In genomic region chr14:51989293-51990234, GRCh38 we compare ENCODE assay signal across 1 cellular context.
TF ChIP-seq lines count a peak whose summit lies in the region.

Gene RTRAF (plus strand): TSS chr14:51989546. CDS start chr14:51989640, 94 bp downstream.

TF ChIP-seq in HepG2, 621 proteins besides CTCF, POLR2A, EP300 and RAD21 (continued from another document and continues in another):
- TF ChIP-seq TCF12 (IDR thresholded peaks at IDR 0.05) (no peak), TCF12 (CRISPR knock-in tag; IDR thresholded peaks at IDR 0.05) (no peak), ZNF232 (CRISPR knock-in tag; IDR thresholded peaks at IDR 0.05; ENCODE audit: borderline replicate concordance) (no peak), RNF219 (CRISPR knock-in tag; IDR thresholded peaks at IDR 0.05) (no peak), MLX (CRISPR knock-in tag; IDR thresholded peaks at IDR 0.05) (no peak), ZNF615 (CRISPR knock-in tag; IDR thresholded peaks at IDR 0.05; ENCODE audit: borderline replicate concordance) (no peak), ZNF124 (CRISPR knock-in tag; IDR thresholded peaks at IDR 0.05) (no peak), SETDB1 (CRISPR knock-in tag; IDR thresholded peaks at IDR 0.05; ENCODE audit: borderline replicate concordance) (no peak), ZMYM4 (CRISPR knock-in tag; IDR thresholded peaks at IDR 0.05) (peak; percentile 94), KDM4B (CRISPR knock-in tag; IDR thresholded peaks at IDR 0.05) (no peak), EHMT2 (IDR thresholded peaks at IDR 0.05; ENCODE audit: borderline replicate concordance, low read depth, low read length) (no peak), SKI (IDR thresholded peaks at IDR 0.05; ENCODE audit: partially characterized antibody) (no peak), ARID5B (CRISPR knock-in tag; IDR thresholded peaks at IDR 0.05) (peak; percentile 39; the same call in 1 of the 2 replicates), CEBPZ (IDR thresholded peaks at IDR 0.05; ENCODE audit: low read length) (no peak), HES4 (CRISPR knock-in tag; IDR thresholded peaks at IDR 0.05; ENCODE audit: borderline replicate concordance) (no peak), ZNF652 (CRISPR knock-in tag; IDR thresholded peaks at IDR 0.05; ENCODE audit: borderline replicate concordance, low read depth) (no peak), PHB2 (IDR thresholded peaks at IDR 0.05; ENCODE audit: partially characterized antibody) (no peak), MXD4 (CRISPR knock-in tag; IDR thresholded peaks at IDR 0.05) (no peak), SNAPC5 (CRISPR knock-in tag; IDR thresholded peaks at IDR 0.05; ENCODE audit: borderline replicate concordance) (0 out of 2 replicates have a peak, but pooled peaks have one; percentile 26), FOSL2 (CRISPR knock-in tag; IDR thresholded peaks at IDR 0.05) (peak; percentile 52; the same call in 1 of the 2 replicates), DR1 (CRISPR knock-in tag; IDR thresholded peaks at IDR 0.05) (0 out of 2 replicates have a peak, but pooled peaks have one; percentile 35), ZNF441 (CRISPR knock-in tag; IDR thresholded peaks at IDR 0.05; ENCODE audit: borderline replicate concordance) (no peak), ZNF691 (CRISPR knock-in tag; IDR thresholded peaks at IDR 0.05; ENCODE audit: borderline replicate concordance, low read depth) (no peak), ZNF282 (IDR thresholded peaks at IDR 0.05; ENCODE audit: partially characterized antibody) (no peak), ZNF235 (CRISPR knock-in tag; IDR thresholded peaks at IDR 0.05; ENCODE audit: borderline replicate concordance) (no peak), POLR2AphosphoS2 (IDR thresholded peaks at IDR 0.05; ENCODE audit: low read depth, low read length) (no peak), ZNF501 (CRISPR knock-in tag; IDR thresholded peaks at IDR 0.05) (peak; percentile 89), NFYC (CRISPR knock-in tag; IDR thresholded peaks at IDR 0.05) (peak; percentile 97), ZNF101 (CRISPR knock-in tag; IDR thresholded peaks at IDR 0.05; ENCODE audit: borderline replicate concordance, low read depth) (no peak), CREM (IDR thresholded peaks at IDR 0.05) (peak; percentile 88), CREM (CRISPR knock-in tag; IDR thresholded peaks at IDR 0.05) (peak; percentile 50; the same call in 1 of the 2 replicates)
- TF ChIP-seq, protein P1, sequence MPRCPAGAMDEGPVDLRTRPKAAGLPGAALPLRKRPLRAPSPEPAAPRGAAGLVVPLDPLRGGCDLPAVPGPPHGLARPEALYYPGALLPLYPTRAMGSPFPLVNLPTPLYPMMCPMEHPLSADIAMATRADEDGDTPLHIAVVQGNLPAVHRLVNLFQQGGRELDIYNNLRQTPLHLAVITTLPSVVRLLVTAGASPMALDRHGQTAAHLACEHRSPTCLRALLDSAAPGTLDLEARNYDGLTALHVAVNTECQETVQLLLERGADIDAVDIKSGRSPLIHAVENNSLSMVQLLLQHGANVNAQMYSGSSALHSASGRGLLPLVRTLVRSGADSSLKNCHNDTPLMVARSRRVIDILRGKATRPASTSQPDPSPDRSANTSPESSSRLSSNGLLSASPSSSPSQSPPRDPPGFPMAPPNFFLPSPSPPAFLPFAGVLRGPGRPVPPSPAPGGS (CRISPR knock-in tag; IDR thresholded peaks at IDR 0.05): no peak
- TF ChIP-seq, protein P2, sequence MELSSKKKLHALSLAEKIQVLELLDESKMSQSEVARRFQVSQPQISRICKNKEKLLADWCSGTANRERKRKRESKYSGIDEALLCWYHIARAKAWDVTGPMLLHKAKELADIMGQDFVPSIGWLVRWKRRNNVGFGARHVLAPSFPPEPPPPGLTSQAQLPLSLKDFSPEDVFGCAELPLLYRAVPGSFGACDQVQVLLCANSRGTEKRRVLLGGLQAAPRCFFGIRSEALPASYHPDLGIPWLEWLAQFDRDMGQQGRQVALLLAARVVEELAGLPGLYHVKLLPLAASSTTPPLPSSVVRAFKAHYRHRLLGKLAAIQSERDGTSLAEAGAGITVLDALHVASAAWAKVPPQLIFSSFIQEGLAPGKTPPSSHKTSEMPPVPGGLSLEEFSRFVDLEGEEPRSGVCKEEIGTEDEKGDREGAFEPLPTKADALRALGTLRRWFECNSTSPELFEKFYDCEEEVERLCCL (CRISPR knock-in tag; IDR thresholded peaks at IDR 0.05; ENCODE audit: borderline replicate concordance): no peak; the same call in 1 of the 2 replicates
- TF ChIP-seq, protein P3, sequence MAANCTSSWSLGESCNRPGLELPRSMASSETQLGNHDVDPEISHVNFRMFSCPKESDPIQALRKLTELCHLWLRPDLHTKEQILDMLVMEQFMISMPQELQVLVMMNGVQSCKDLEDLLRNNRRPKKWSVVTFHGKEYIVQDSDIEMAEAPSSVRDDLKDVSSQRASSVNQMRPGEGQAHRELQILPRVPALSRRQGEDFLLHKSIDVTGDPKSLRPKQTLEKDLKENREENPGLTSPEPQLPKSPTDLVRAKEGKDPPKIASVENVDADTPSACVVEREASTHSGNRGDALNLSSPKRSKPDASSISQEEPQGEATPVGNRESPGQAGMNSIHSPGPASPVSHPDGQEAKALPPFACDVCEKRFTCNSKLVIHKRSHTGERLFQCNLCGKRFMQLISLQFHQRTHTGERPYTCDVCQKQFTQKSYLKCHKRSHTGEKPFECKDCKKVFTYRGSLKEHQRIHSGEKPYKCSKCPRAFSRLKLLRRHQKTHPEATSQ (CRISPR knock-in tag; IDR thresholded peaks at IDR 0.05; ENCODE audit: borderline replicate concordance): peak; percentile 77; the same call in 1 of the 2 replicates
- TF ChIP-seq, protein P4, sequence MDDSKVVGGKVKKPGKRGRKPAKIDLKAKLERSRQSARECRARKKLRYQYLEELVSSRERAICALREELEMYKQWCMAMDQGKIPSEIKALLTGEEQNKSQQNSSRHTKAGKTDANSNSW (CRISPR knock-in tag; IDR thresholded peaks at IDR 0.05; ENCODE audit: borderline replicate concordance): no peak
- TF ChIP-seq, protein P5, sequence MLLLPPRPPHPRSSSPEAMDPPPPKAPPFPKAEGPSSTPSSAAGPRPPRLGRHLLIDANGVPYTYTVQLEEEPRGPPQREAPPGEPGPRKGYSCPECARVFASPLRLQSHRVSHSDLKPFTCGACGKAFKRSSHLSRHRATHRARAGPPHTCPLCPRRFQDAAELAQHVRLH (CRISPR knock-in tag; IDR thresholded peaks at IDR 0.05; ENCODE audit: borderline replicate concordance, low read depth): peak; percentile 89; the same call in 1 of the 2 replicates
- TF ChIP-seq, protein P6, sequence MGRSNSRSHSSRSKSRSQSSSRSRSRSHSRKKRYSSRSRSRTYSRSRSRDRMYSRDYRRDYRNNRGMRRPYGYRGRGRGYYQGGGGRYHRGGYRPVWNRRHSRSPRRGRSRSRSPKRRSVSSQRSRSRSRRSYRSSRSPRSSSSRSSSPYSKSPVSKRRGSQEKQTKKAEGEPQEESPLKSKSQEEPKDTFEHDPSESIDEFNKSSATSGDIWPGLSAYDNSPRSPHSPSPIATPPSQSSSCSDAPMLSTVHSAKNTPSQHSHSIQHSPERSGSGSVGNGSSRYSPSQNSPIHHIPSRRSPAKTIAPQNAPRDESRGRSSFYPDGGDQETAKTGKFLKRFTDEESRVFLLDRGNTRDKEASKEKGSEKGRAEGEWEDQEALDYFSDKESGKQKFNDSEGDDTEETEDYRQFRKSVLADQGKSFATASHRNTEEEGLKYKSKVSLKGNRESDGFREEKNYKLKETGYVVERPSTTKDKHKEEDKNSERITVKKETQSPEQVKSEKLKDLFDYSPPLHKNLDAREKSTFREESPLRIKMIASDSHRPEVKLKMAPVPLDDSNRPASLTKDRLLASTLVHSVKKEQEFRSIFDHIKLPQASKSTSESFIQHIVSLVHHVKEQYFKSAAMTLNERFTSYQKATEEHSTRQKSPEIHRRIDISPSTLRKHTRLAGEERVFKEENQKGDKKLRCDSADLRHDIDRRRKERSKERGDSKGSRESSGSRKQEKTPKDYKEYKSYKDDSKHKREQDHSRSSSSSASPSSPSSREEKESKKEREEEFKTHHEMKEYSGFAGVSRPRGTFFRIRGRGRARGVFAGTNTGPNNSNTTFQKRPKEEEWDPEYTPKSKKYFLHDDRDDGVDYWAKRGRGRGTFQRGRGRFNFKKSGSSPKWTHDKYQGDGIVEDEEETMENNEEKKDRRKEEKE (IDR thresholded peaks at IDR 0.05): no peak
- TF ChIP-seq, protein P7, sequence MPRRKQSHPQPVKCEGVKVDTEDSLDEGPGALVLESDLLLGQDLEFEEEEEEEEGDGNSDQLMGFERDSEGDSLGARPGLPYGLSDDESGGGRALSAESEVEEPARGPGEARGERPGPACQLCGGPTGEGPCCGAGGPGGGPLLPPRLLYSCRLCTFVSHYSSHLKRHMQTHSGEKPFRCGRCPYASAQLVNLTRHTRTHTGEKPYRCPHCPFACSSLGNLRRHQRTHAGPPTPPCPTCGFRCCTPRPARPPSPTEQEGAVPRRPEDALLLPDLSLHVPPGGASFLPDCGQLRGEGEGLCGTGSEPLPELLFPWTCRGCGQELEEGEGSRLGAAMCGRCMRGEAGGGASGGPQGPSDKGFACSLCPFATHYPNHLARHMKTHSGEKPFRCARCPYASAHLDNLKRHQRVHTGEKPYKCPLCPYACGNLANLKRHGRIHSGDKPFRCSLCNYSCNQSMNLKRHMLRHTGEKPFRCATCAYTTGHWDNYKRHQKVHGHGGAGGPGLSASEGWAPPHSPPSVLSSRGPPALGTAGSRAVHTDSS (CRISPR knock-in tag; conservative IDR thresholded peaks at IDR 0.05): no peak
